Comparison of ENCODE assay signal across 17 cellular contexts in the genomic region with DNA sequence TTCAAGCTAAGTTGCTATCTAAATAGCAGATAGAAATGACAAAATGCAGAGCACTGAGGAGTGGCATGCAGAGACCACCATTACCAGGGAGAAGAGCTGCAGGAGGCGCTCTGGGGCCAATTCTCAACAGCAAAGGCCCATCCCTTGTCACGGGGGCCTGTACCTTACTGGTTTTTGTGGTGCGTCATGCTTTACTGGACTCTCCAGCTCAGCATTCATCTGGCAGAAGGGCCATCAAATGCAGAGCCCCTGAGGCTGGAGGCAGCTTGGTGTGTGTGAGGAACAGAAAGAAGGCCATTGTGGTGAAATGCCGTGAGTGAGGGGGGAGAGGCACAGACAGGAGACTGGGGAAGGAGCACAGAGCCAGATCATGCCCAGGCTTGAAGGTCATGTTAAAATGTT. TPM values are rescaled to one million over a fixed set of nuclear protein-coding genes. Genes with fewer than 3 reads are reported as not detected.
DNase-seq lines count a peak whose midpoint lies in the region; ATAC-seq and TF ChIP-seq lines count a peak whose summit lies in the region.
"Had no signal": no experiment of that assay in that cellular context is flagged by ENCODE, and none has a peak within 500 bp of the region (broad histone marks: within the 10 kb centered on the region; RNA-seq: fewer than 3 reads in every experiment).

No MANE protein-coding gene starts in this region.

- peak overlapping the region; percentile 15 for H4K91ac ChIP-seq in neuronal stem cell (ENCODE audit: low read depth, low read length, poor library complexity)

- H3K27ac ChIP-seq in RWPE1 (0 out of 2 replicates have a peak overlapping the region, but pooled peaks have one; percentile 6), neuronal stem cell (replicated peaks; ENCODE audit: low read length) (no peak overlapping the region), stomach (no peak overlapping the region)
- H3K27ac ChIP-seq: C4-2B, KMS-11 had no signal

- no peak overlapping the region for H3K4ac ChIP-seq in neuronal stem cell (ENCODE audit: low read length)

- peaks cover 3% of the 10 kb centered on the region for H3K27me3 Mint-ChIP-seq in activated CD4-positive, alpha-beta memory T cell treated with anti-CD3 and anti-CD28 coated beads for 36 hours

- H3K4me1 ChIP-seq in neuronal stem cell (ENCODE audit: control insufficient read depth in 2 of 2, insufficient read depth in 1 of 2, low read depth in 1 of 2, low read length in 2 of 2) (peaks cover 0 to 16% of the 10 kb centered on the region in 2 donors), stomach (peaks cover 0 to 10% (median 5%) of the 10 kb centered on the region in 4 donors)

- H3K14ac ChIP-seq in neuronal stem cell (ENCODE audit: low read length): no peak overlapping the region

- no peak overlapping the region for H3K18ac ChIP-seq in neuronal stem cell (ENCODE audit: low read length)

- no peak for TF ChIP-seq EP300 in stomach (IDR thresholded peaks at IDR 0.05)

- no peak overlapping the region for H2BK120ac ChIP-seq in neuronal stem cell (ENCODE audit: low read depth, low read length)

- H2BK15ac ChIP-seq in neuronal stem cell (ENCODE audit: low read length): no peak overlapping the region

- H2AK5ac ChIP-seq in neuronal stem cell (ENCODE audit: low read depth, low read length): no peak overlapping the region

- TF ChIP-seq POLR2A in stomach (IDR thresholded peaks at IDR 0.05): no peak

- DNase-seq in H7: peak; percentile 40
- no peak for DNase-seq in RWPE1 (ENCODE audit: low spot score)
- peak; percentile 99 for DNase-seq in foreskin melanocyte
- DNase-seq in neuronal stem cell (ENCODE audit: low spot score): no peak
- DNase-seq in activated CD4-positive, alpha-beta memory T cell treated with anti-CD3 and anti-CD28 coated beads for 36 hours: no peak
- no peak for DNase-seq in stomach
- DNase-seq: DMS 273 treated with DMSO at 0.1 percent for 48 hours, GOT3, HFFc6, MG63, NCI-H1092 treated with DMSO at 0.1 percent for 48 hours, NCI-H1694 treated with DMSO at 0.1 percent for 48 hours, PC-3 had no signal

- H3K36me3 ChIP-seq in H7 (replicated peaks; ENCODE audit: control insufficient read depth, insufficient read depth, low read length) (no peaks in the 10 kb centered on the region), neuronal stem cell (replicated peaks in 1 of 2; ENCODE audit: control insufficient read depth in 2 of 2, insufficient read depth in 2 of 2, low read length in 2 of 2) (no peaks in the 10 kb centered on the region), stomach (no peaks in the 10 kb centered on the region)
- H3K36me3 ChIP-seq: MG63 had no signal

- H3K4me1 Mint-ChIP-seq in activated CD4-positive, alpha-beta memory T cell treated with anti-CD3 and anti-CD28 coated beads for 36 hours (ENCODE audit: low read depth): peaks cover 9% of the 10 kb centered on the region

- H3K4me3 ChIP-seq in H7 (ENCODE audit: insufficient read depth, low read depth, low read length): no peak overlapping the region
- no peak overlapping the region for H3K4me3 ChIP-seq in neuronal stem cell (ENCODE audit: low read length in 2 of 2)
- no peak overlapping the region for H3K4me3 ChIP-seq in stomach
- H3K4me3 ChIP-seq: MG63 had no signal

- no peak overlapping the region for H2AFZ ChIP-seq in neuronal stem cell (ENCODE audit: low read length)

- H3K36me3 Mint-ChIP-seq in activated CD4-positive, alpha-beta memory T cell treated with anti-CD3 and anti-CD28 coated beads for 36 hours: no peaks in the 10 kb centered on the region

- no peaks in the 10 kb centered on the region for H3K79me1 ChIP-seq in neuronal stem cell (ENCODE audit: low read depth, low read length)

- no peak overlapping the region for H3K23ac ChIP-seq in neuronal stem cell (ENCODE audit: low read depth, low read length, poor library complexity)

- H3K27ac Mint-ChIP-seq in activated CD4-positive, alpha-beta memory T cell treated with anti-CD3 and anti-CD28 coated beads for 36 hours: no peak overlapping the region
- H3K27ac Mint-ChIP-seq: HFFc6 had no signal

- H3K9ac ChIP-seq in neuronal stem cell (ENCODE audit: low read depth, low read length, poor library complexity): no peak overlapping the region
- H3K9ac ChIP-seq: KMS-11 had no signal

- WGBS in neuronal stem cell (ENCODE audit: extremely low coverage in 2 of 2, insufficient read length in 2 of 2, insufficient replicate concordance in 1 of 2), 2 donors: no CpG with 5 or more reads among the region's 4 CpGs
- WGBS in stomach, 5 donors: 85 to 95% (median 90%) methylated on average over 4 of the region's 4 CpGs

- H3K9me3 ChIP-seq in neuronal stem cell (replicated peaks in 1 of 2; ENCODE audit: control insufficient read depth in 2 of 2, insufficient read depth in 1 of 2, low read depth in 1 of 2, low read length in 2 of 2) (no peaks in the 10 kb centered on the region), stomach (no peaks in the 10 kb centered on the region)
- H3K9me3 ChIP-seq: MG63 had no signal

- H3K4me2 ChIP-seq in neuronal stem cell (ENCODE audit: insufficient read depth, low read length, poor library complexity, severe bottlenecking): no peak overlapping the region
- H3K4me2 ChIP-seq: KMS-11 had no signal

- no peak for TF ChIP-seq CTCF in RWPE1 (conservative IDR thresholded peaks at IDR 0.05; ENCODE audit: low read depth)
- TF ChIP-seq CTCF in stomach (IDR thresholded peaks at IDR 0.05): no peak

- intact Hi-C loops in activated CD4-positive, alpha-beta memory T cell treated with anti-CD3 and anti-CD28 coated beads for 36 hours (cut with micrococcal nuclease): no loop called here
- intact Hi-C loops in stomach (cut with DNase I; ENCODE audit: low total_unique reads): no loop called here

- CTCF ChIA-PET in RWPE1 (lab: Yijun Ruan, JAX): interaction anchor here (1.5 kb wide), 1 partner anchor 92 kb away, joined by 3 read pairs; no protein-coding TSS in a partner anchor
- CTCF ChIA-PET in activated CD4-positive, alpha-beta memory T cell treated with anti-CD3 and anti-CD28 coated beads for 36 hours (lab: Charles Lee): no interaction called here

- POLR2A ChIA-PET in RWPE1 (lab: Yijun Ruan, JAX; ENCODE audit: low non-redundant PET): no interaction called here
- POLR2A ChIA-PET in activated CD4-positive, alpha-beta memory T cell treated with anti-CD3 and anti-CD28 coated beads for 36 hours (lab: Charles Lee): no interaction called here

- H3K9me3 Mint-ChIP-seq in activated CD4-positive, alpha-beta memory T cell treated with anti-CD3 and anti-CD28 coated beads for 36 hours: no peaks in the 10 kb centered on the region

- ATAC-seq in HG02840 (IDR thresholded peaks at IDR 0.05; ENCODE audit: low FRiP score, unreplicated experiment): no peak
- ATAC-seq: HepG2, PC-3 had no signal

- H3K27me3 ChIP-seq in H7 (ENCODE audit: control insufficient read depth, insufficient read depth, low read length) (no peaks in the 10 kb centered on the region), neuronal stem cell (ENCODE audit: control insufficient read depth in 3 of 3, insufficient read depth in 3 of 3, low read depth in 1 of 3, low read length in 3 of 3) (no peaks in the 10 kb centered on the region), stomach (no peaks in the 10 kb centered on the region)
- H3K27me3 ChIP-seq: MG63 had no signal

- no peak overlapping the region for H4K8ac ChIP-seq in neuronal stem cell (ENCODE audit: low read depth, low read length)

- no peak overlapping the region for H2BK5ac ChIP-seq in neuronal stem cell (ENCODE audit: low read length)

- no peak overlapping the region for H2BK12ac ChIP-seq in neuronal stem cell (ENCODE audit: low read length)

- no peak overlapping the region for H3K4me3 Mint-ChIP-seq in activated CD4-positive, alpha-beta memory T cell treated with anti-CD3 and anti-CD28 coated beads for 36 hours
- H3K4me3 Mint-ChIP-seq: HFFc6 had no signal

RNA-seq across cellular contexts. Expression of a gene that starts 56.5 kb away (rescaled TPM):
- 11.1 and 12.3 TPM in 2 replicates for total RNA-seq in H7 (2014; rRNA removed; shearing (Covaris generic))
- 3.2 TPM for polyA plus RNA-seq in neuronal stem cell (2013, experiment 1 of 2)
- 3.3 TPM for polyA plus RNA-seq in neuronal stem cell (2013, experiment 2 of 2)
- under 1 TPM; 0.75 to 0.86 TPM for total RNA-seq in activated CD4-positive, alpha-beta memory T cell treated with anti-CD3 and anti-CD28 coated beads for 36 hours
- total RNA-seq in stomach: 10 to 100 TPM in 4 of 5 donors, 1 to 10 TPM in 1; 4.9 to 92.4 (median 19.3) TPM
- polyA plus RNA-seq in stomach: 1 to 10 TPM; 1.8 to 3.4 (median 3.1) TPM

Comparison
In these comparisons a context has a peak if more than half of its experiments do, and no peak if none do; other contexts are left out.
1. DNase-seq: peak in H7 (single experiment) and foreskin melanocyte (single experiment); none in RWPE1 (single experiment), neuronal stem cell (single experiment), activated CD4-positive, alpha-beta memory T cell treated with anti-CD3 and anti-CD28 coated beads for 36 hours (single experiment) and stomach (single experiment).